ENCODE assay signal across 25 cellular contexts in the genomic region with DNA sequence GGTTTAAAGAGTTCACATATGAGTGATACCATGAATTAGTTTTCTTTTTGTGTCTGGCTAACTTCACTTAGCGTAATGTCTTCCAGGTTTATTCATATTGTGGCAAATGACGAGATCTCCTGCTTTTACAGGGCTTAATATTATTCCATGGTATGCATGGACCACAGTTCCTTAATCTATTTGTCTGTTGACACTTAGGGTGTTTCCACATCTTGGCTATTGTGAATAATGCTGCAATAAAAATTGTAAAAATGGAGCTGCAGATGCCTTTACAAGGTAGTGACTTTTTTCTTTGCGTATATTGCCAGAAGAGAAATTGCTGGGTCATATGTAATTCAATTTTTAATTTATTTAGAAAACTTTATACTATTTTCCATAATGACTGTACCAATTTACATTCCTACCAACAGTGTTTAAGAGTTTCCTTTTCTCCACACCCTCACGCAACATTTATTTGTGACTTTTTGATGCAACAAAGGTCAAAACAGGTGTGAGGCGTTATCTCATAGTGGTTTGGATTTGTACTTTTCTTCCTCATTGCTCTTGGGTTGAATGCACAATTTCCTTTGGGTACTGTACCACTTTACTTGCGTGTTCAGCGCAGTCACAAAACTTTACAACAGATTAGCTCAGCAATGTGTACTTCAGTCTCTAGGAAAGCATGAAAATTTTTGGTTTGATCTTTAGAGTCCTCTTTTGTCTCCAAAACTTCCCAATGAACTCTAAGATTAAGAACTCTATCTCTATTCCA.
"Had no signal": no experiment of that assay in that cellular context is flagged by ENCODE, and none has a peak within 500 bp of the region (broad histone marks: within the 10 kb centered on the region; RNA-seq: fewer than 3 reads in every experiment).

No MANE protein-coding gene starts in this region.

- H3K9me3 ChIP-seq: esophagus squamous epithelium, gastrocnemius medialis, heart right ventricle, left ventricle myocardium inferior, lower lobe of right lung had no signal

- H3K4me1 ChIP-seq: esophagus squamous epithelium, gastrocnemius medialis, heart right ventricle, left ventricle myocardium inferior, lower lobe of right lung had no signal

- H3K36me3 ChIP-seq: esophagus squamous epithelium, gastrocnemius medialis, heart right ventricle, left ventricle myocardium inferior, lower lobe of right lung had no signal

- H3K4me3 ChIP-seq: esophagus squamous epithelium, gastrocnemius medialis, heart right ventricle, left ventricle myocardium inferior, lower lobe of right lung had no signal

- H3K27me3 ChIP-seq: esophagus squamous epithelium, gastrocnemius medialis, heart right ventricle had no signal

- H3K27ac ChIP-seq: epithelial cell of prostate, esophagus squamous epithelium, gastrocnemius medialis, heart right ventricle, left ventricle myocardium inferior, lower lobe of right lung had no signal

- ATAC-seq: effector memory CD8-positive, alpha-beta T cell; esophagus mucosa; gastrocnemius medialis; heart right ventricle; left cardiac atrium; left lobe of liver; lower lobe of right lung; naive thymus-derived CD8-positive, alpha-beta T cell had no signal

- FAIRE-seq: endometrium, islet of Langerhans, keratinocyte had no signal

- DNase-seq: cortex of kidney; effector CD8-positive, alpha-beta T cell; effector memory CD8-positive, alpha-beta T cell; endodermal cell; erythroblast; esophagus squamous epithelium; foreskin fibroblast; foreskin melanocyte; gastrocnemius medialis; glutamatergic neuron; head of caudate nucleus; heart right ventricle; hippocampal formation; left cardiac atrium; left ventricle myocardium inferior; lower lobe of right lung; mesenchymal stem cell; naive B cell; naive thymus-derived CD8-positive, alpha-beta T cell had no signal
